10 cellular contexts compared by ENCODE assay signal in genomic region chr10:132781556-132781955, GRCh38. TPM values are rescaled to one million over a fixed set of nuclear protein-coding genes. Genes with fewer than 3 reads are reported as not detected.
"Had no signal": no experiment of that assay in that cellular context is flagged by ENCODE, and none has a peak within 500 bp of the region (broad histone marks: within the 10 kb centered on the region; RNA-seq: fewer than 3 reads in every experiment).

No MANE protein-coding gene starts in this region.

- H3K4me2 ChIP-seq: GM23338 had no signal

- H3K4me3 ChIP-seq: GM23338, HAP-1 had no signal

- H3K4me1 ChIP-seq: HAP-1 had no signal

- DNase-seq: H7, HFFc6, KBM-7 had no signal

- H3K27ac Mint-ChIP-seq: GM23338, HFFc6, IgD-negative memory B cell had no signal

- H3K36me3 ChIP-seq: HAP-1 had no signal

- H3K27ac ChIP-seq: HL-60 had no signal

- H3K9me3 ChIP-seq: HAP-1 had no signal

- H2AFZ ChIP-seq: GM23338 had no signal

- H3K4me3 Mint-ChIP-seq: GM23338, HFFc6, IgD-negative memory B cell had no signal

- H3K9me3 Mint-ChIP-seq: GM23338 had no signal

RNA-seq across cellular contexts. Expression of gene NKX6-2, which starts 4.4 kb away (rescaled TPM):
- total RNA-seq: H4, HepG2, HFFc6, HT1080 had no signal
- polyA plus RNA-seq: HepG2, IgD-negative memory B cell had no signal
